In the genomic region with DNA sequence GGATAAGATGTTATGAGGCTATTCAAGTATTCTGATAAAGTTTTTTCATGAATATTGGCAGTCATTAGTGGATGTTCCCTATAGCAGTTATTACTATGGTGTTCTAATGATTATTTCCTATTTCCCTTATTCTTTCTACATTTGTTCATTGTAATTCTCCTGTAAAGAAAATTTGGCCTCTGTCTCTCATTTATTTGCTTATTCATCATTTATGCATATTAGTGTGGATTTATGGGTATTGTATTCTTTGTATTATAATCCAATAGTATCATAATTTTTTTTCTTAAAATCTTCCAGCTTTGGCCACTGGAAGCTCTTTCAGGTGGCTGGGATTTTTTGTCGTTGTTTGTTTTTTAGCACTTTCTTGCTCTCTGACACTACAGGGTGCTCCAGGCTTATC, we compare ENCODE assay signal across 32 cellular contexts.
"Had no signal": no experiment of that assay in that cellular context is flagged by ENCODE, and none has a peak within 500 bp of the region (broad histone marks: within the 10 kb centered on the region; RNA-seq: fewer than 3 reads in every experiment).

No MANE protein-coding gene starts in this region.

- H3K9me3 ChIP-seq: ascending aorta had no signal

- H3K27ac ChIP-seq: ascending aorta, cardiac muscle cell, WERI-Rb-1 had no signal

- H3K27me3 ChIP-seq: ascending aorta, cardiac muscle cell had no signal

- H3K4me3 ChIP-seq: ascending aorta, cardiac muscle cell had no signal

- ATAC-seq: activated CD4-positive, alpha-beta T cell treated with anti-CD3 and anti-CD28 coated beads for 36 hours; activated CD4-positive, CD25-positive, alpha-beta regulatory T cell treated with anti-CD3 and anti-CD28 coated beads, Interleukin-2, amount 50 U/mL, for 24 hours; activated CD8-positive, alpha-beta memory T cell treated with anti-CD3 and anti-CD28 coated beads, Interleukin-2, amount 10 ng/mL, durations not matched to agents 7 days and 5 days; activated CD8-positive, alpha-beta T cell treated with anti-CD3 and anti-CD28 coated beads, Interleukin-2, amount 10 ng/mL, durations not matched to agents 7 days and 5 days; activated naive CD8-positive, alpha-beta T cell treated with anti-CD3 and anti-CD28 coated beads, Interleukin-2, amount 50 U/mL, for 24 hours; WTC11 had no signal

- FAIRE-seq: bronchial epithelial cell, TTC549 had no signal

- DNase-seq: activated CD4-positive, alpha-beta memory T cell treated with anti-CD3 and anti-CD28 coated beads, Interleukin-2, amount 10 ng/mL, durations not matched to agents 7 days and 5 days; activated CD4-positive, alpha-beta T cell treated with anti-CD3 and anti-CD28 coated beads for 1 hour; activated CD4-positive, alpha-beta T cell treated with anti-CD3 and anti-CD28 coated beads for 36 hours; activated CD4-positive, alpha-beta T cell treated with anti-CD3 and anti-CD28 coated beads for 48 hours; activated CD4-positive, alpha-beta T cell treated with anti-CD3 and anti-CD28 coated beads, Interleukin-2, amount 10 ng/mL, durations not matched to agents 7 days and 5 days; activated CD4-positive, alpha-beta T cell treated with anti-CD3 and anti-CD28 coated beads, Interleukin-2, amount 50 U/mL, for 48 hours; activated CD4-positive, CD25-positive, alpha-beta regulatory T cell; activated CD8-positive, alpha-beta memory T cell treated with anti-CD3 and anti-CD28 coated beads for 24 hours; activated CD8-positive, alpha-beta memory T cell treated with anti-CD3 and anti-CD28 coated beads, Interleukin-2, amount 10 ng/mL, durations not matched to agents 7 days and 5 days; activated CD8-positive, alpha-beta memory T cell treated with anti-CD3 and anti-CD28 coated beads, Interleukin-2, amount 50 U/mL, for 48 hours; activated CD8-positive, alpha-beta T cell treated with anti-CD3 and anti-CD28 coated beads, Interleukin-2, amount 10 ng/mL, durations not matched to agents 7 days and 5 days; activated effector memory CD4-positive, alpha-beta T cell treated with Interleukin-2 at 50 U/mL for 16 hours; activated gamma-delta T cell; activated naive CD4-positive, alpha-beta T cell treated with anti-CD3 and anti-CD28 coated beads, Interleukin-2, amount 10 ng/mL, durations not matched to agents 7 days and 5 days; activated naive CD4-positive, alpha-beta T cell treated with Interleukin-2 at 50 U/mL for 16 hours; activated naive CD8-positive, alpha-beta T cell treated with anti-CD3 and anti-CD28 coated beads, Interleukin-2, amount 10 ng/mL, durations not matched to agents 7 days and 5 days; activated naive CD8-positive, alpha-beta T cell treated with anti-CD3 and anti-CD28 coated beads, Interleukin-2, amount 50 U/mL, for 24 hours; activated T-cell treated with anti-CD3 and anti-CD28 coated beads, Interleukin-2, amount 50 U/mL, for 24 hours; activated T-cell treated with anti-CD3 and anti-CD28 coated beads, Interleukin-2, amount 50 U/mL, for 48 hours; amygdala; anterior cingulate cortex; caudate nucleus; cerebellar nuclear complex; T-helper 2 cell; T-helper 9 cell; WERI-Rb-1 had no signal

- H3K36me3 ChIP-seq: ascending aorta, cardiac muscle cell had no signal
